7 cellular contexts compared by ENCODE assay signal in the genomic region with DNA sequence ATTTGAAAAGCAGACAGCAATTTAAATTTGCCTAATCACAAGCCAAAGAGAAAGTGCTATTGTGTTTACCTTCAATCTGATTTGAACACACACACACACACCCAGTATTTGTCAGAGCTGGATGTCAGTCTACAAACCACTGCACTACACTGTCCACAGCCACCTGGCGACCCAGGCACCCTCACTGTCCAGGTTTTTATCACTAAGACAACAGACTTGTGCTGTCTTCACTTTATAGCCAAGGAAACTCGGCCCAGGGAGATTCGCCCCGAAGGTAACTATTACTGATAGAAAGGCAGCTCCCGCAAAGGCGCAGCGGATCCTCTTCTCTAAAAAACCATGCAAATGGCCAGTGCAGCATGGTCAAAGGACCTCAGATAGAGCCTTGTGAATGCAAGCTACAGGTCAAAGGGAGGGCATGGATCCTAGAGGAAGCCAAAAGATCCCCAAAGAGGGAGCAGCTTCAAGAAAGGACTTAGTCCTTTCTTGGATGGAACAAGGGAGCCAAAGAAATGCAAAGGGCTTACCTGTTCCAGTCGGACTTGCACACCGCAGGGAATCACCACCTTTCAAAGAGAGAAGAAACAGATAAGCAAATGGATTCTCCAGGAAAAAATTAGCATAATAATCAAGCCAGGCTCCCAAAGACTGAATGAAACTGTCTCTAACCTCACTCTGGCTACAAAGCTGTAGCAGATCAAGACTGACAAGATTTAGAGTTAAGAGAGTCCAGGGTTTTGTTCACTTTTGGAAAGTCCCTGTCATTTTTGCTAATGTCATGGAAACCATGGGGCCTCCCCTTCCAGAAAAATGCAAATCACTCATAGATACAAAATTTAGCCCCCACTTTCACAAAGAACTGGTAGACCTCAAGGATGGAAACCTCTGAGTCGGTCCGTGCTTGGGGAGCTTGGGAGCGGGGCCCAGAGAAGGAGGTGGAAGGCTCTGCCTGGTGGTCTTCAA.
DNase-seq lines count a peak whose midpoint lies in the region; ATAC-seq and TF ChIP-seq lines count a peak whose summit lies in the region.

No MANE protein-coding gene starts in this region.

- H3K27me3 ChIP-seq in body of pancreas: no peaks in the 10 kb centered on the region

- H3K4me1 ChIP-seq in body of pancreas: peaks cover 98% of the 10 kb centered on the region

- ATAC-seq in GM19395 (IDR thresholded peaks at IDR 0.05; ENCODE audit: unreplicated experiment): peak; percentile 68
- ATAC-seq in HG03045 (IDR thresholded peaks at IDR 0.05; ENCODE audit: unreplicated experiment): peak; percentile 48
- no peak for ATAC-seq in body of pancreas
- peak; percentile 68 to 80 for ATAC-seq in stimulated activated naive B cell treated with anti-CD40 and anti-IgM and Interleukin-4, amounts not matched to agents 10 μg/mL and 1 μg/mL and 100 μg/mL, for 72 hours (replicated peaks)

- peak overlapping the region; percentile 99 for H3K27ac Mint-ChIP-seq in stimulated activated naive B cell treated with anti-CD40 and anti-IgM and Interleukin-4, amounts not matched to agents 10 μg/mL and 1 μg/mL and 100 μg/mL, for 72 hours

- peak in 1 of 4 donors; percentile 41 for DNase-seq in body of pancreas
- DNase-seq in stimulated activated naive B cell treated with anti-CD40 and anti-IgM and Interleukin-4, amounts not matched to agents 10 μg/mL and 1 μg/mL and 100 μg/mL, for 72 hours: peak; percentile 63
- no peak for DNase-seq in foreskin fibroblast
- DNase-seq in epidermal melanocyte (ENCODE audit: insufficient read length, low spot score): no peak
- DNase-seq in amniotic stem cell (lab: John Stamatoyannopoulos, UW): no peak

- no peaks in the 10 kb centered on the region for H3K27me3 Mint-ChIP-seq in stimulated activated naive B cell treated with anti-CD40 and anti-IgM and Interleukin-4, amounts not matched to agents 10 μg/mL and 1 μg/mL and 100 μg/mL, for 72 hours

- peak overlapping the region; percentile 74 to 80 for H3K4me3 Mint-ChIP-seq in stimulated activated naive B cell treated with anti-CD40 and anti-IgM and Interleukin-4, amounts not matched to agents 10 μg/mL and 1 μg/mL and 100 μg/mL, for 72 hours

- intact Hi-C loops in body of pancreas (cut with DNase I): no loop called here

- TF ChIP-seq CTCF in body of pancreas (IDR thresholded peaks at IDR 0.05): no peak
- no peak for TF ChIP-seq CTCF in foreskin fibroblast (IDR thresholded peaks at IDR 0.05; ENCODE audit: low read depth, low read length)

- no peaks in the 10 kb centered on the region for H3K9me3 ChIP-seq in body of pancreas

- WGBS in body of pancreas, 2 donors: 60 to 68% methylated on average over 10 to 12 of the region's 12 CpGs

- H3K36me3 ChIP-seq in body of pancreas (replicated peaks in 1 of 2; ENCODE audit: insufficient read depth in 1 of 2, low read depth in 2 of 2): no peaks in the 10 kb centered on the region

- H3K9me3 Mint-ChIP-seq in stimulated activated naive B cell treated with anti-CD40 and anti-IgM and Interleukin-4, amounts not matched to agents 10 μg/mL and 1 μg/mL and 100 μg/mL, for 72 hours: peaks cover 0 to 2% of the 10 kb centered on the region in 2 donors

- no peak for TF ChIP-seq POLR2A in body of pancreas (IDR thresholded peaks at IDR 0.05)

- H3K4me3 ChIP-seq in body of pancreas: no peak overlapping the region
- no peak overlapping the region for H3K4me3 ChIP-seq in foreskin fibroblast (ENCODE audit: low read depth in 1 of 2, low read length in 2 of 2)

- peaks cover 3 to 18% of the 10 kb centered on the region in 2 donors for H3K36me3 Mint-ChIP-seq in stimulated activated naive B cell treated with anti-CD40 and anti-IgM and Interleukin-4, amounts not matched to agents 10 μg/mL and 1 μg/mL and 100 μg/mL, for 72 hours

- H3K4me1 Mint-ChIP-seq in stimulated activated naive B cell treated with anti-CD40 and anti-IgM and Interleukin-4, amounts not matched to agents 10 μg/mL and 1 μg/mL and 100 μg/mL, for 72 hours: peaks cover 66 to 83% of the 10 kb centered on the region in 2 donors

- peak overlapping the region; percentile 25 to 89 (median 80) for H3K27ac ChIP-seq in body of pancreas
